ENCODE assay signal across 9 cellular contexts in genomic region chr22:42608481-42609361, GRCh38. TPM values are rescaled to one million over a fixed set of nuclear protein-coding genes. Genes with fewer than 3 reads are reported as not detected.
DNase-seq lines count a peak whose midpoint lies in the region; ATAC-seq, FAIRE-seq and TF ChIP-seq lines count a peak whose summit lies in the region.
"Had no signal": no experiment of that assay in that cellular context is flagged by ENCODE, and none has a peak within 500 bp of the region (broad histone marks: within the 10 kb centered on the region; RNA-seq: fewer than 3 reads in every experiment).

No MANE protein-coding gene starts in this region.

- H3K27me3 Mint-ChIP-seq in activated CD4-positive, alpha-beta T cell treated with anti-CD3 and anti-CD28 coated beads, Interleukin-2, amount 10 ng/mL, durations not matched to agents 24 days and 14 days: no peaks in the 10 kb centered on the region

- peaks cover 42% of the 10 kb centered on the region for H3K4me1 Mint-ChIP-seq in activated CD4-positive, alpha-beta T cell treated with anti-CD3 and anti-CD28 coated beads, Interleukin-2, amount 10 ng/mL, durations not matched to agents 24 days and 14 days

- H3K4me1 ChIP-seq in breast epithelium: peaks cover 14 to 30% of the 10 kb centered on the region in 2 donors
- H3K4me1 ChIP-seq in kidney (ENCODE audit: control insufficient read depth in 1 of 2, insufficient read depth in 1 of 2, low read depth in 1 of 2, low read length in 2 of 2): peaks cover 37 to 43% of the 10 kb centered on the region in 2 donors

- H3K9me3 ChIP-seq in breast epithelium: no peaks in the 10 kb centered on the region
- H3K9me3 ChIP-seq in kidney (ENCODE audit: control insufficient read depth in 1 of 2, low read length in 2 of 2): no peaks in the 10 kb centered on the region

- H3K9me3 Mint-ChIP-seq in activated CD4-positive, alpha-beta T cell treated with anti-CD3 and anti-CD28 coated beads, Interleukin-2, amount 10 ng/mL, durations not matched to agents 24 days and 14 days: no peaks in the 10 kb centered on the region

- FAIRE-seq in kidney (lab: Jason Lieb, UNC): no peak

- peak overlapping the region in 1 of 2 donors; percentile 38 for H3K9ac ChIP-seq in kidney (ENCODE audit: low read length in 2 of 2)
- H3K9ac ChIP-seq: BLaER1 had no signal

- no peak for TF ChIP-seq POLR2A in breast epithelium (IDR thresholded peaks at IDR 0.05)

- intact Hi-C loops in activated CD4-positive, alpha-beta T cell treated with anti-CD3 and anti-CD28 coated beads, Interleukin-2, amount 10 ng/mL, durations not matched to agents 24 days and 14 days (cut with micrococcal nuclease): no loop called here
- intact Hi-C loops in breast epithelium (cut with DNase I; ENCODE audit: low total_unique reads) (no loop called here), kidney (cut with DNase I) (no loop called here)

- H3K27ac ChIP-seq in breast epithelium (peak overlapping the region; percentile 89 to 91), kidney (ENCODE audit: low read depth in 2 of 2, low read length in 2 of 2) (no peak overlapping the region)
- H3K27ac ChIP-seq: BLaER1 had no signal

- no peak for ATAC-seq in GM18519 (IDR thresholded peaks at IDR 0.05; ENCODE audit: low FRiP score, unreplicated experiment)
- no peak for ATAC-seq in GM19397 (IDR thresholded peaks at IDR 0.05; ENCODE audit: unreplicated experiment)
- no peak for ATAC-seq in GM21367 (IDR thresholded peaks at IDR 0.05; ENCODE audit: unreplicated experiment)

- H3K27ac Mint-ChIP-seq in activated CD4-positive, alpha-beta T cell treated with anti-CD3 and anti-CD28 coated beads, Interleukin-2, amount 10 ng/mL, durations not matched to agents 24 days and 14 days: peak overlapping the region; percentile 56

- no peak overlapping the region for H3K4me3 Mint-ChIP-seq in activated CD4-positive, alpha-beta T cell treated with anti-CD3 and anti-CD28 coated beads, Interleukin-2, amount 10 ng/mL, durations not matched to agents 24 days and 14 days

- H3K36me3 ChIP-seq in breast epithelium: no peaks in the 10 kb centered on the region
- no peaks in the 10 kb centered on the region for H3K36me3 ChIP-seq in kidney (ENCODE audit: control insufficient read depth in 1 of 2, insufficient read depth in 2 of 2, low read length in 2 of 2)

- H3K4me3 ChIP-seq in breast epithelium (peak overlapping the region in 2 of 3 donors; percentile 5 to 49), kidney (ENCODE audit: low read length in 2 of 2) (no peak overlapping the region)
- H3K4me3 ChIP-seq: BLaER1 had no signal

- no peaks in the 10 kb centered on the region for H3K27me3 ChIP-seq in breast epithelium
- H3K27me3 ChIP-seq: BLaER1 had no signal

- H3K36me3 Mint-ChIP-seq in activated CD4-positive, alpha-beta T cell treated with anti-CD3 and anti-CD28 coated beads, Interleukin-2, amount 10 ng/mL, durations not matched to agents 24 days and 14 days (ENCODE audit: low read depth): peaks cover 37% of the 10 kb centered on the region

- DNase-seq in activated CD4-positive, alpha-beta T cell treated with anti-CD3 and anti-CD28 coated beads, Interleukin-2, amount 10 ng/mL, durations not matched to agents 24 days and 14 days: no peak
- DNase-seq in activated CD4-positive, alpha-beta T cell treated with anti-CD3 and anti-CD28 coated beads, Interleukin-2, amount 50 U/mL, for 1 hour: no peak
- DNase-seq in breast epithelium (ENCODE audit: low spot score in 2 of 2) (no peak), kidney (peak; percentile 53), superior temporal gyrus (ENCODE audit: extremely low spot score) (peak; percentile 80)

- TF ChIP-seq CTCF in breast epithelium (IDR thresholded peaks at IDR 0.05) (no peak), kidney (IDR thresholded peaks at IDR 0.05; ENCODE audit: borderline replicate concordance, extremely low read depth, insufficient read depth) (no peak)

RNA-seq across cellular contexts. Expression of gene POLDIP3, which starts 6.0 kb away (rescaled TPM):
- total RNA-seq in activated CD4-positive, alpha-beta T cell treated with anti-CD3 and anti-CD28 coated beads, Interleukin-2, amount 10 ng/mL, durations not matched to agents 24 days and 14 days: 75.4 and 85.3 TPM in 2 replicates
- total RNA-seq in breast epithelium (10 to 100 TPM; 33.1 to 52.8 (median 38.3) TPM), kidney (67.9 TPM)
- polyA plus RNA-seq in kidney (ENCODE audit: insufficient read depth, low read depth, low replicate concordance): 44.1 TPM

RNA-seq across cellular contexts. Expression of gene ATP5MGL, which starts 31.7 kb away (rescaled TPM):
- 0.98 and 1.2 TPM in 2 replicates for total RNA-seq in activated CD4-positive, alpha-beta T cell treated with anti-CD3 and anti-CD28 coated beads, Interleukin-2, amount 10 ng/mL, durations not matched to agents 24 days and 14 days
- total RNA-seq in breast epithelium: under 1 TPM in 1 of 3 donors, not detected in 2; 0.73 TPM
- 0.88 TPM for total RNA-seq in kidney
- polyA plus RNA-seq in kidney (ENCODE audit: insufficient read depth, low read depth, low replicate concordance): not detected

RNA-seq across cellular contexts. Expression of gene CYB5R3, which starts 40.5 kb away (rescaled TPM):
- 76.2 and 77.0 TPM in 2 replicates for total RNA-seq in activated CD4-positive, alpha-beta T cell treated with anti-CD3 and anti-CD28 coated beads, Interleukin-2, amount 10 ng/mL, durations not matched to agents 24 days and 14 days
- total RNA-seq in breast epithelium (100 to 1,000 TPM in 1 of 3 donors, 10 to 100 TPM in 2; 56.5 to 248 (median 87.5) TPM), kidney (426 TPM)
- polyA plus RNA-seq in kidney (ENCODE audit: insufficient read depth, low read depth, low replicate concordance): 287 TPM

RNA-seq across cellular contexts. Expression of gene SERHL2, which starts 55.0 kb away (rescaled TPM):
- 2.2 and 2.3 TPM in 2 replicates for total RNA-seq in activated CD4-positive, alpha-beta T cell treated with anti-CD3 and anti-CD28 coated beads, Interleukin-2, amount 10 ng/mL, durations not matched to agents 24 days and 14 days
- 10 to 100 TPM in 2 of 3 donors, 1 to 10 TPM in 1; 1.3 to 64.2 (median 16.7) TPM for total RNA-seq in breast epithelium
- total RNA-seq in kidney: 3.1 TPM
- polyA plus RNA-seq in kidney (ENCODE audit: insufficient read depth, low read depth, low replicate concordance): 4.9 TPM

Comparison
In these comparisons a context has a peak if more than half of its experiments do, and no peak if none do; other contexts are left out.
1. DNase-seq: peak in kidney (single experiment) and superior temporal gyrus (single experiment); none in activated CD4-positive, alpha-beta T cell treated with anti-CD3 and anti-CD28 coated beads, Interleukin-2, amount 10 ng/mL, durations not matched to agents 24 days and 14 days (single experiment), activated CD4-positive, alpha-beta T cell treated with anti-CD3 and anti-CD28 coated beads, Interleukin-2, amount 50 U/mL, for 1 hour (single experiment) and breast epithelium (0 of 2).
2. H3K27ac ChIP-seq: peak in breast epithelium (2 of 2); none in kidney (0 of 2).
3. H3K4me3 ChIP-seq: peak in breast epithelium (2 of 3); none in kidney (0 of 2).